8 cellular contexts compared by ENCODE assay signal in the genomic region with DNA sequence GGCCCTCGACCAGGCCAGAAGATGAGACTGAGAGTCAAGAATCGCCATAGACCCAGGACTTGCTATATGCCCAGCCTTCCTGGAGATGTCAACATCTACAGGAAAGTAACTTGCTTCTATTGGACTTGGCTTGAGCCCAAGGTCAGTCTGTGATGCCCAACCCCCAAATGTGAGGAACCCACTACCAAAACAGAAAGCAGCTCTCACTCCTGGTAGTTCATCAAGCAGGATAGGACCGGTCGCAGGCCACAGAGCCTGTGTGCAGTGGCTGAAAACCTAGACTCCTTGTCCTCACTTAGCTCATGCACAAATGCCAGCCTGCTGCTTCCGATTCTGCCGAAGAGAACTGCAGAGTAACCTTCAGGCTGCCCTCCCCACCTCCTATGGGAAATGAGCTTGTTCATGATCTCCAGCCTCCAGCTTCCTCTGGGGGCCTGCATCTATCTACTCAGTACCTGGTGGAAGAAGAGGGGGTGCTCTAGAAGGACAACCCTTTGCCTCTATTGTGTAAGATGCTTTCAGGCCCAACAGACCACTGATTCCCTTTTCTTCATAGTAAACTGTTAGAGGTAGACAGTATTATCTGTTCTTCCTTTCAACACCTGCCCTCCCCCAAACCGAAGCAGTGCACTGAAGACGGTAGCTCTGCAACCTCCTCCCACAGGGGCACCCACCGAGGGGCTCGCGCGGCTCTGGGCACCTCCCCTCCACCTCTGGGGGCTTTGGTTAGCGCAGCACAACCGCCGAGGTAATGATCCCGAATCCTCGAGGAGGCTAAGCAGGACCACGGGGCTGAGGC. TPM values are rescaled to one million over a fixed set of nuclear protein-coding genes. Genes with fewer than 3 reads are reported as not detected.
A peak's percentile ranks its signal among the peaks of the same experiment; 100 is the strongest.
DNase-seq lines count a peak whose midpoint lies in the region; ATAC-seq and TF ChIP-seq lines count a peak whose summit lies in the region.

No MANE protein-coding gene starts in this region.

- peak; percentile 20 for DNase-seq in EH (ENCODE audit: low read depth)
- DNase-seq in glomerular visceral epithelial cell (ENCODE audit: extremely low spot score): peak; percentile 31
- DNase-seq in gastrocnemius medialis: no peak
- DNase-seq in EL: no peak
- DNase-seq in GM20000 (ENCODE audit: low spot score): no peak
- no peak for DNase-seq in cortex of kidney (lab: John Stamatoyannopoulos, UW)

- no peaks in the 10 kb centered on the region for H3K9me3 ChIP-seq in gastrocnemius medialis

- intact Hi-C loops in gastrocnemius medialis (cut with DNase I; ENCODE audit: low total_unique reads): loop anchor here (5.0 kb wide), 1 partner anchor 40 kb away; no protein-coding TSS in a partner anchor

- H3K27me3 ChIP-seq in gastrocnemius medialis: no peaks in the 10 kb centered on the region

- TF ChIP-seq CTCF in WI38 (IDR thresholded peaks at IDR 0.05; ENCODE audit: low read depth, low read length) (no peak), gastrocnemius medialis (IDR thresholded peaks at IDR 0.05 in 4 of 5, conservative IDR thresholded peaks at IDR 0.05 in 1 of 5) (no peak), GM20000 (IDR thresholded peaks at IDR 0.05; ENCODE audit: extremely low read depth, missing control alignments) (no peak)

- no peak for TF ChIP-seq POLR2A in gastrocnemius medialis (IDR thresholded peaks at IDR 0.05)

- ATAC-seq in HG03175 (IDR thresholded peaks at IDR 0.05; ENCODE audit: unreplicated experiment) (peak; percentile 0), gastrocnemius medialis (no peak)

- peaks cover 7 to 8% of the 10 kb centered on the region in 2 donors for H3K4me1 ChIP-seq in gastrocnemius medialis

- in situ Hi-C loops in gastrocnemius medialis (cut with MboI; ENCODE audit: low sequenced_read_pairs in 4 of 4): no loop called here

- H3K36me3 ChIP-seq in gastrocnemius medialis: no peaks in the 10 kb centered on the region

- H3K27ac ChIP-seq in gastrocnemius medialis: no peak overlapping the region

- H3K4me3 ChIP-seq in WI38 (ENCODE audit: low read depth, low read length) (peak overlapping the region; percentile 66), gastrocnemius medialis (peak overlapping the region in 3 of 4 donors; percentile 44 to 82 (median 64))

RNA-seq across cellular contexts. Expression of a gene that starts 1.3 kb away (rescaled TPM):
- total RNA-seq in gastrocnemius medialis: 1 to 10 TPM; 1.3 to 5.8 (median 3.2) TPM

RNA-seq across cellular contexts. Expression of a gene that starts 27.4 kb away (rescaled TPM):
- under 1 TPM in 1 of 4 donors, not detected in 3; 0.24 TPM for total RNA-seq in gastrocnemius medialis

RNA-seq across cellular contexts. Expression of a gene that starts 32.3 kb away (rescaled TPM):
- total RNA-seq in gastrocnemius medialis: under 1 TPM in 1 of 4 donors, not detected in 3; 0.41 TPM

Comparison
In these comparisons a context has a peak if more than half of its experiments do, and no peak if none do; other contexts are left out.
1. DNase-seq: peak in EH (single experiment) and glomerular visceral epithelial cell (single experiment); none in gastrocnemius medialis (0 of 2), EL (single experiment), GM20000 (single experiment) and cortex of kidney (single experiment).